ENCODE assay signal across 31 cellular contexts in the genomic region with DNA sequence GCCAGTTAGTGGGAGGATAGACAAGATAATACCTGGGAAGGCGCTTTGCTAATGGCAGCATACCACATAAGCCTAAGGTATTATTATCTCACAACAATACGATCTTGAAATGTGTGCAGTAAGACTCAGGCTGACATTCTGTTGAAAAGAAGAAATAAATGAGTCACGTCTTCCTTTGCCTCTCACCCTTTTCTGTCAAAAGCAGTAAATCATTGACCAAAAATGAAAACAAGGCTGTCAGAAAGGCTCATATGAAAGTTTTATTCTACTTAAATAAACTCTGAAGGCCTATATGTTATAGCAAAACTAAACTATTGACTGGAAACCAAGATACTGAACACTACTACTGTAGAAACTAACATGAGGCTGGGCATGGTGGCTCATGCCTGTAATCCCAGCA. TPM values are rescaled to one million over a fixed set of nuclear protein-coding genes. Genes with fewer than 3 reads are reported as not detected.
A peak's percentile ranks its signal among the peaks of the same experiment; 100 is the strongest.
DNase-seq lines count a peak whose midpoint lies in the region; ATAC-seq and TF ChIP-seq lines count a peak whose summit lies in the region.
"Had no signal": no experiment of that assay in that cellular context is flagged by ENCODE, and none has a peak within 500 bp of the region (broad histone marks: within the 10 kb centered on the region; RNA-seq: fewer than 3 reads in every experiment).

No MANE protein-coding gene starts in this region.

- no peak overlapping the region for H3K27ac ChIP-seq in foreskin keratinocyte
- H3K27ac ChIP-seq: esophagus squamous epithelium, gastrocnemius medialis, hepatocyte, ovary, right atrium auricular region, transverse colon had no signal

- DNase-seq in foreskin keratinocyte, result peak in 1 of 2 donors; percentile 33
- DNase-seq in NCI-H748 (lab: John Stamatoyannopoulos, UW; ENCODE audit: unreplicated experiment), result no peak
- no peak for DNase-seq in NCI-H1436 treated with DMSO at 0.1 percent for 48 hours (lab: John Stamatoyannopoulos, UW)
- no peak for DNase-seq in NCI-H774 (lab: John Stamatoyannopoulos, UW)
- DNase-seq: activated CD4-positive, CD25-positive, alpha-beta regulatory T cell treated with anti-CD3 and anti-CD28 coated beads, Interleukin-2, amount 50 U/mL, for 72 hours; activated CD8-positive, alpha-beta T cell treated with anti-CD3 and anti-CD28 coated beads for 36 hours; activated effector memory CD4-positive, alpha-beta T cell treated with Interleukin-2 at 50 U/mL for 16 hours; central memory CD4-positive, alpha-beta T cell; esophagus squamous epithelium; gastrocnemius medialis; H9; KG1; left colon; mammary epithelial cell; MM.1S; NCI-H146; NCI-H446 treated with DMSO at 0.1 percent for 48 hours; nephron progenitor cell; ovary; PC-3; stimulated activated CD4-positive, alpha-beta T cell treated with anti-CD3 and anti-CD28 coated beads, Interleukin-1b, Interleukin-23, amount 100 ng/mL, for 48 hours; transverse colon had no signal

- TF ChIP-seq CTCF in foreskin keratinocyte (conservative IDR thresholded peaks at IDR 0.05), result no peak

- peak; percentile 76 for ATAC-seq in GM18511 (IDR thresholded peaks at IDR 0.05; ENCODE audit: unreplicated experiment)
- ATAC-seq in GM21786 (IDR thresholded peaks at IDR 0.05; ENCODE audit: unreplicated experiment), result peak; percentile 48
- peak; percentile 48 for ATAC-seq in HG03460 (IDR thresholded peaks at IDR 0.05; ENCODE audit: unreplicated experiment)
- ATAC-seq in foreskin keratinocyte, result peak; percentile 15
- ATAC-seq in HG03039 (IDR thresholded peaks at IDR 0.05; ENCODE audit: unreplicated experiment), result no peak
- ATAC-seq: activated CD8-positive, alpha-beta T cell treated with anti-CD3 and anti-CD28 coated beads for 36 hours; gastrocnemius medialis; left colon; PC-3; SK-N-SH treated with all-trans-retinoic acid at 6 μM for 48 hours had no signal

- peaks cover 2% of the 10 kb centered on the region for H3K27me3 ChIP-seq in foreskin keratinocyte
- H3K27me3 ChIP-seq: esophagus squamous epithelium, gastrocnemius medialis, hepatocyte, ovary, right atrium auricular region, transverse colon had no signal

- H3K4me1 ChIP-seq in foreskin keratinocyte, result no peaks in the 10 kb centered on the region
- H3K4me1 ChIP-seq: esophagus squamous epithelium, gastrocnemius medialis, right atrium auricular region had no signal

RNA-seq across cellular contexts. Expression of a gene that starts 43.1 kb away (rescaled TPM):
- total RNA-seq in foreskin keratinocyte, result 1.2 and 1.7 TPM in 2 replicates
- 0.75 and 1.4 TPM in 2 replicates for polyA plus RNA-seq in foreskin keratinocyte
- total RNA-seq: activated CD8-positive, alpha-beta T cell treated with anti-CD3 and anti-CD28 coated beads for 36 hours; G401; mammary epithelial cell had no signal
- polyA plus RNA-seq: BJ had no signal
